Comparison of ENCODE assay signal across 8 cellular contexts in genomic region chr10:109922976-109923921, GRCh38. TPM values are rescaled to one million over a fixed set of nuclear protein-coding genes. Genes with fewer than 3 reads are reported as not detected.
A peak's percentile ranks its signal among the peaks of the same experiment; 100 is the strongest.
DNase-seq lines count a peak whose midpoint lies in the region; ATAC-seq and TF ChIP-seq lines count a peak whose summit lies in the region.

XPNPEP1 (minus strand) TSS chr10:109923511; CDS start chr10:109923433, 78 bp downstream.

- H3K36me3 Mint-ChIP-seq in activated T-helper 1 cell treated with anti-CD3 and anti-CD28 coated beads, Interleukin-12 subunit alpha, Interleukin-12 subunit beta, Interleukin-2, Interleukin-4 antibody, amounts not matched to agents 30 ng/mL and 10 ng/mL and 1 ng/mL, durations not matched to agents 14 hours and 24 hours and 36 hours (ENCODE audit: low read depth) = peaks cover 18% of the 10 kb centered on the region
- H3K36me3 Mint-ChIP-seq in natural killer cell = no peaks in the 10 kb centered on the region

- WGBS in HUES64 = 5% methylated on average over 105 of the region's 105 CpGs

- TF ChIP-seq CTCF in fibroblast of lung (conservative IDR thresholded peaks at IDR 0.05 in 1 of 2, IDR thresholded peaks at IDR 0.05 in 1 of 2; ENCODE audit: low read depth in 1 of 2, low read length in 2 of 2) (no peak), natural killer cell (IDR thresholded peaks at IDR 0.05) (no peak)

- DNase-seq in DMS153 treated with DMSO at 0.1 percent for 48 hours (lab: John Stamatoyannopoulos, UW; ENCODE audit: unreplicated experiment) (peak; percentile 59), RPMI7951 (ENCODE audit: low read depth) (peak; percentile 82), fibroblast of lung (ENCODE audit: low read depth in 2 of 2) (peak; percentile 82 to 86), natural killer cell (peak; percentile 82)
- DNase-seq in activated T-helper 1 cell treated with anti-CD3 and anti-CD28 coated beads, Interleukin-12 subunit alpha, Interleukin-12 subunit beta, Interleukin-2, Interleukin-4 antibody, amounts not matched to agents 30 ng/mL and 10 ng/mL and 1 ng/mL, durations not matched to agents 14 hours and 24 hours and 36 hours (ENCODE audit: low spot score) = peak; percentile 81
- peak; percentile 47 to 76 (median 58) for DNase-seq in stimulated activated naive CD4-positive, alpha-beta T cell (lab: John Stamatoyannopoulos, UW)

- H3K9ac ChIP-seq in HUES64 (ENCODE audit: low read depth, low read length) (peak within 1 kb of the TSS; percentile 80), fibroblast of lung (ENCODE audit: insufficient read depth, low read length) (peak within 1 kb of the TSS; percentile 94)

- peak within 1 kb of the TSS; percentile 73 for H3K4me3 ChIP-seq in HUES64 (ENCODE audit: low read length)
- H3K4me3 ChIP-seq in fibroblast of lung (replicated peaks in 1 of 4; ENCODE audit: control extremely low read depth in 1 of 4, insufficient read depth in 1 of 4, low read depth in 3 of 4, low read length in 4 of 4) = peak within 1 kb of the TSS; percentile 63 to 86 (median 84)

- peak within 1 kb of the TSS; percentile 92 for H2AFZ ChIP-seq in fibroblast of lung (ENCODE audit: low read length)

- no peaks in the 10 kb centered on the region for H3K9me3 ChIP-seq in HUES64 (ENCODE audit: insufficient read depth, low read depth, low read length)
- H3K9me3 ChIP-seq in fibroblast of lung (ENCODE audit: control insufficient read depth, insufficient read depth, low read depth, low read length) = no peaks in the 10 kb centered on the region

- H3K4me1 ChIP-seq in HUES64 (ENCODE audit: insufficient read depth, low read length) (peaks cover 20% of the 10 kb centered on the region), fibroblast of lung (ENCODE audit: control insufficient read depth, extremely low read depth, insufficient read depth, low read length) (peaks cover 9% of the 10 kb centered on the region)

- H3K4me2 ChIP-seq in fibroblast of lung (ENCODE audit: extremely low read depth, insufficient read depth, low read length) = peak within 1 kb of the TSS; percentile 94

- H3K27ac ChIP-seq in HUES64 (ENCODE audit: low read depth, low read length) (peak within 1 kb of the TSS; percentile 40; the same call in 1 of the 2 replicates), fibroblast of lung (ENCODE audit: insufficient read depth, low read length) (peak within 1 kb of the TSS; percentile 92)

- H3K9me3 Mint-ChIP-seq in activated T-helper 1 cell treated with anti-CD3 and anti-CD28 coated beads, Interleukin-12 subunit alpha, Interleukin-12 subunit beta, Interleukin-2, Interleukin-4 antibody, amounts not matched to agents 30 ng/mL and 10 ng/mL and 1 ng/mL, durations not matched to agents 14 hours and 24 hours and 36 hours = no peaks in the 10 kb centered on the region
- H3K9me3 Mint-ChIP-seq in natural killer cell = peaks cover 0 to 3% of the 10 kb centered on the region in 2 donors

- no peaks in the 10 kb centered on the region for H4K20me1 ChIP-seq in fibroblast of lung (ENCODE audit: control insufficient read depth, extremely low read depth, insufficient read depth, low read length)

- intact Hi-C loops in activated T-helper 1 cell treated with anti-CD3 and anti-CD28 coated beads, Interleukin-12 subunit alpha, Interleukin-12 subunit beta, Interleukin-2, Interleukin-4 antibody, amounts not matched to agents 30 ng/mL and 10 ng/mL and 1 ng/mL, durations not matched to agents 14 hours and 24 hours and 36 hours (cut with micrococcal nuclease) = loop anchor here (1.0 to 5.0 kb wide), 8 partner anchors 20 to 999 kb away; partner anchors contain the start of gene ADD3
- intact Hi-C loops in natural killer cell (cut with micrococcal nuclease) = loop anchor here (5.0 kb wide), 3 partner anchors 36 to 154 kb away; partner anchors contain the start of gene ADD3

- H3K36me3 ChIP-seq in HUES64 (ENCODE audit: insufficient read depth, low read length) (no peaks in the 10 kb centered on the region), fibroblast of lung (ENCODE audit: control insufficient read depth, insufficient read depth, low read length) (no peaks in the 10 kb centered on the region)

- ATAC-seq in GM21515 (IDR thresholded peaks at IDR 0.05; ENCODE audit: unreplicated experiment) (peak; percentile 97), natural killer cell (peak; percentile 94 to 99 (median 95))

- H3K27ac Mint-ChIP-seq in activated T-helper 1 cell treated with anti-CD3 and anti-CD28 coated beads, Interleukin-12 subunit alpha, Interleukin-12 subunit beta, Interleukin-2, Interleukin-4 antibody, amounts not matched to agents 30 ng/mL and 10 ng/mL and 1 ng/mL, durations not matched to agents 14 hours and 24 hours and 36 hours = peak within 1 kb of the TSS; percentile 92
- H3K27ac Mint-ChIP-seq in natural killer cell = peak within 1 kb of the TSS; percentile 80 to 89

- H3K4me1 Mint-ChIP-seq in activated T-helper 1 cell treated with anti-CD3 and anti-CD28 coated beads, Interleukin-12 subunit alpha, Interleukin-12 subunit beta, Interleukin-2, Interleukin-4 antibody, amounts not matched to agents 30 ng/mL and 10 ng/mL and 1 ng/mL, durations not matched to agents 14 hours and 24 hours and 36 hours (ENCODE audit: low read depth) = peaks cover 58% of the 10 kb centered on the region
- peaks cover 55 to 57% of the 10 kb centered on the region in 2 donors for H3K4me1 Mint-ChIP-seq in natural killer cell

- H3K27me3 ChIP-seq in HUES64 (ENCODE audit: insufficient read depth, low read length) (peaks cover 16% of the 10 kb centered on the region), fibroblast of lung (ENCODE audit: control insufficient read depth, insufficient read depth, low read length) (no peaks in the 10 kb centered on the region)

- H3K79me2 ChIP-seq in fibroblast of lung (ENCODE audit: control insufficient read depth, insufficient read depth, low read length) = peaks cover 23% of the 10 kb centered on the region

- H3K27me3 Mint-ChIP-seq in activated T-helper 1 cell treated with anti-CD3 and anti-CD28 coated beads, Interleukin-12 subunit alpha, Interleukin-12 subunit beta, Interleukin-2, Interleukin-4 antibody, amounts not matched to agents 30 ng/mL and 10 ng/mL and 1 ng/mL, durations not matched to agents 14 hours and 24 hours and 36 hours (ENCODE audit: insufficient read depth) = peaks cover 5% of the 10 kb centered on the region
- H3K27me3 Mint-ChIP-seq in natural killer cell (ENCODE audit: low read depth in 2 of 2) = no peaks in the 10 kb centered on the region

- H3K4me3 Mint-ChIP-seq in activated T-helper 1 cell treated with anti-CD3 and anti-CD28 coated beads, Interleukin-12 subunit alpha, Interleukin-12 subunit beta, Interleukin-2, Interleukin-4 antibody, amounts not matched to agents 30 ng/mL and 10 ng/mL and 1 ng/mL, durations not matched to agents 14 hours and 24 hours and 36 hours = peak within 1 kb of the TSS; percentile 94
- peak within 1 kb of the TSS; percentile 88 for H3K4me3 Mint-ChIP-seq in natural killer cell

RNA-seq across cellular contexts. Expression of gene XPNPEP1, which starts in this region (rescaled TPM):
- 32.1 TPM for polyA plus RNA-seq in HUES64 (2013, experiment 1 of 2)
- polyA plus RNA-seq in HUES64 (2013, experiment 2 of 2) = 34.6 TPM
- 70.7 and 89.2 TPM in 2 replicates for total RNA-seq in RPMI7951 (2014; rRNA removed; shearing (Covaris generic))
- total RNA-seq in activated T-helper 1 cell treated with anti-CD3 and anti-CD28 coated beads, Interleukin-12 subunit alpha, Interleukin-12 subunit beta, Interleukin-2, Interleukin-4 antibody, amounts not matched to agents 30 ng/mL and 10 ng/mL and 1 ng/mL, durations not matched to agents 14 hours and 24 hours and 36 hours = 85.1 and 93.2 TPM in 2 replicates
- 86.5 and 93.5 TPM in 2 replicates for total RNA-seq in fibroblast of lung
- polyA plus RNA-seq in fibroblast of lung = 119 and 135 TPM in 2 replicates
- polyA plus RNA-seq in fibroblast of lung (2012) = 44.9 and 46.1 TPM in 2 replicates
- polyA minus RNA-seq in fibroblast of lung (ENCODE audit: low replicate concordance) = 562 and 600 TPM in 2 replicates
- 100 to 1,000 TPM; 102 to 118 (median 106) TPM for total RNA-seq in natural killer cell

Comparison
In these comparisons a context has a peak if more than half of its experiments do, and no peak if none do; other contexts are left out.
1. Peak in every context shown above with its lines: DNase-seq, ATAC-seq, H3K4me3 ChIP-seq and H3K27ac ChIP-seq.